14 cellular contexts compared by ENCODE assay signal in the genomic region with DNA sequence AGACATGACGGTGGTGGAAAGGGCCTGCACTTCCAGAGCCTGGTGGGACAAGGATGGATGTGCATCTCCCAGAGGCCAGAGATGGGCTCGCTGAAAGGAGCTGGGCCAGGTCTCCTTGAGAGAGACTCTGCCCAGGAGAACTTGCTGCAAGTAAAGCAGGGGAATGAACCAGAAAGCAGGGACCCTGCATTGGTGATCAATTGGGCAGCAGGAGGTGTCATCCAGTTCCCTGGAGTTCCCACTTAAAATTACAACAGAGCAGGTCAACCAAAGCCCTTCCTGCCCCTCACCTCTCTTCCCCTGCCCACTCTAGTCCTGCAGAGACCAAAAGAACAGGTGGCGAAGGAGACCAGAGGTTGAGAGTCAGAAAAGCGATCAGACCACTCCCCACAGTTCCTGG.
A peak's percentile ranks its signal among the peaks of the same experiment; 100 is the strongest.
DNase-seq lines count a peak whose midpoint lies in the region; ATAC-seq and TF ChIP-seq lines count a peak whose summit lies in the region.
"Had no signal": no experiment of that assay in that cellular context is flagged by ENCODE, and none has a peak within 500 bp of the region (broad histone marks: within the 10 kb centered on the region; RNA-seq: fewer than 3 reads in every experiment).

No MANE protein-coding gene starts in this region.

- intact Hi-C loops in natural killer cell (cut with micrococcal nuclease) = no loop called here

- H3K27me3 ChIP-seq in BLaER1 (no peaks in the 10 kb centered on the region), GM23338 (ENCODE audit: insufficient read depth) (no peaks in the 10 kb centered on the region)
- H3K27me3 ChIP-seq in CD8-positive, alpha-beta memory T cell (ENCODE audit: insufficient read depth, low read length, poor library complexity, severe bottlenecking) = no peaks in the 10 kb centered on the region
- H3K27me3 ChIP-seq: vagina had no signal

- H3K79me2 ChIP-seq in GM23338 (replicated peaks; ENCODE audit: insufficient read depth) = no peaks in the 10 kb centered on the region

- H3K4me3 Mint-ChIP-seq in CD8-positive, alpha-beta memory T cell = peak overlapping the region in 3 of 7 donors; percentile 24 to 49 (median 37)
- H3K4me3 Mint-ChIP-seq in activated naive CD8-positive, alpha-beta T cell treated with anti-CD3 and anti-CD28 coated beads for 36 hours = no peak overlapping the region
- H3K4me3 Mint-ChIP-seq in natural killer cell (peak overlapping the region; percentile 21), GM23338 (no peak overlapping the region)
- H3K4me3 Mint-ChIP-seq: nephron progenitor cell had no signal

- no peaks in the 10 kb centered on the region for H3K36me3 ChIP-seq in BLaER1
- H3K36me3 ChIP-seq in CD8-positive, alpha-beta memory T cell (ENCODE audit: insufficient read depth, low read length) = no peaks in the 10 kb centered on the region
- H3K36me3 ChIP-seq in GM23338 (ENCODE audit: insufficient read depth) = no peaks in the 10 kb centered on the region
- H3K36me3 ChIP-seq: vagina had no signal

- no peak for DNase-seq in CD8-positive, alpha-beta memory T cell
- no peak for DNase-seq in activated naive CD8-positive, alpha-beta T cell treated with anti-CD3 and anti-CD28 coated beads for 36 hours
- DNase-seq in natural killer cell (no peak), NCI-H2081 (lab: John Stamatoyannopoulos, UW) (no peak), GM23338 (ENCODE audit: low spot score) (no peak)
- DNase-seq: H7, NCI-H1092, nephron progenitor cell, retina had no signal

- no peaks in the 10 kb centered on the region for H3K9me3 Mint-ChIP-seq in CD8-positive, alpha-beta memory T cell
- peaks cover 1% of the 10 kb centered on the region for H3K9me3 Mint-ChIP-seq in activated naive CD8-positive, alpha-beta T cell treated with anti-CD3 and anti-CD28 coated beads for 36 hours
- no peaks in the 10 kb centered on the region for H3K9me3 Mint-ChIP-seq in natural killer cell
- H3K9me3 Mint-ChIP-seq in GM23338 = no peaks in the 10 kb centered on the region
- H3K9me3 Mint-ChIP-seq: IgD-negative memory B cell, nephron progenitor cell had no signal

- H3K4me3 ChIP-seq in BLaER1 = no peak overlapping the region
- no peak overlapping the region for H3K4me3 ChIP-seq in CD8-positive, alpha-beta memory T cell (ENCODE audit: low read length)
- no peak overlapping the region for H3K4me3 ChIP-seq in GM23338
- H3K4me3 ChIP-seq: vagina had no signal

- H3K4me2 ChIP-seq in BLaER1 = peak overlapping the region; percentile 68
- no peak overlapping the region for H3K4me2 ChIP-seq in GM23338

- no peaks in the 10 kb centered on the region for H4K20me1 ChIP-seq in BLaER1
- H4K20me1 ChIP-seq in GM23338 (replicated peaks; ENCODE audit: insufficient read depth) = no peaks in the 10 kb centered on the region

- H3K9me2 ChIP-seq in GM23338 (ENCODE audit: insufficient read depth) = no peaks in the 10 kb centered on the region

- POLR2A ChIA-PET in CD8-positive, alpha-beta memory T cell (lab: Charles Lee) = interaction anchor here (0.8 to 1.6 kb wide), 2 partner anchors 17 to 90 kb away, joined by 3 to 5 read pairs; no protein-coding TSS in a partner anchor

- TF ChIP-seq CTCF in natural killer cell (IDR thresholded peaks at IDR 0.05) = no peak
- no peak for TF ChIP-seq CTCF in GM23338 (conservative IDR thresholded peaks at IDR 0.05; ENCODE audit: low read depth in 2 of 2)

- no peak overlapping the region for H3K9ac ChIP-seq in BLaER1

- H3K27ac Mint-ChIP-seq in CD8-positive, alpha-beta memory T cell = peak overlapping the region in 7 of 8 donors; percentile 26 to 97 (median 90)
- H3K27ac Mint-ChIP-seq in activated naive CD8-positive, alpha-beta T cell treated with anti-CD3 and anti-CD28 coated beads for 36 hours = peak overlapping the region; percentile 97
- peak overlapping the region; percentile 79 to 86 for H3K27ac Mint-ChIP-seq in natural killer cell
- no peak overlapping the region for H3K27ac Mint-ChIP-seq in GM23338
- H3K27ac Mint-ChIP-seq: nephron progenitor cell had no signal

- H2AFZ ChIP-seq in GM23338 = no peak overlapping the region

- 0 out of 2 replicates have a peak, but pooled peaks cover 8% of the 10 kb centered on the region for H3K9me3 ChIP-seq in BLaER1
- H3K9me3 ChIP-seq in CD8-positive, alpha-beta memory T cell (ENCODE audit: low read length) = no peaks in the 10 kb centered on the region
- H3K9me3 ChIP-seq: vagina had no signal

- H3K36me3 Mint-ChIP-seq in CD8-positive, alpha-beta memory T cell = no peaks in the 10 kb centered on the region
- peaks cover 4% of the 10 kb centered on the region for H3K36me3 Mint-ChIP-seq in activated naive CD8-positive, alpha-beta T cell treated with anti-CD3 and anti-CD28 coated beads for 36 hours
- H3K36me3 Mint-ChIP-seq in natural killer cell (no peaks in the 10 kb centered on the region), GM23338 (ENCODE audit: low read depth) (no peaks in the 10 kb centered on the region)

- peaks cover 38% of the 10 kb centered on the region for H3K4me1 ChIP-seq in BLaER1
- peaks cover 24% of the 10 kb centered on the region for H3K4me1 ChIP-seq in CD8-positive, alpha-beta memory T cell (ENCODE audit: insufficient read depth, low read length)
- H3K4me1 ChIP-seq in GM23338 (ENCODE audit: insufficient read depth) = no peaks in the 10 kb centered on the region
- H3K4me1 ChIP-seq: vagina had no signal

- CTCF ChIA-PET in CD8-positive, alpha-beta memory T cell (lab: Charles Lee) = interaction anchor here (0.5 to 1.6 kb wide), 2 partner anchors 71 to 91 kb away, joined by 3 to 9 read pairs; no protein-coding TSS in a partner anchor

- no peaks in the 10 kb centered on the region for H3F3A ChIP-seq in GM23338 (replicated peaks; ENCODE audit: low read depth)

- H3K4me1 Mint-ChIP-seq in CD8-positive, alpha-beta memory T cell = peaks cover 18 to 29% (median 24%) of the 10 kb centered on the region in 3 donors
- peaks cover 38% of the 10 kb centered on the region for H3K4me1 Mint-ChIP-seq in activated naive CD8-positive, alpha-beta T cell treated with anti-CD3 and anti-CD28 coated beads for 36 hours
- H3K4me1 Mint-ChIP-seq in natural killer cell (peaks cover 15 to 18% of the 10 kb centered on the region in 2 donors), GM23338 (peaks cover 3% of the 10 kb centered on the region; the same call in 1 of the 3 replicates)
- H3K4me1 Mint-ChIP-seq: nephron progenitor cell had no signal

- ATAC-seq in natural killer cell (no peak), HG03521 (IDR thresholded peaks at IDR 0.05; ENCODE audit: unreplicated experiment) (no peak), GM23338 (no peak), GM18909 (IDR thresholded peaks at IDR 0.05; ENCODE audit: poor library complexity, unreplicated experiment) (no peak)

- H3K27me3 Mint-ChIP-seq in CD8-positive, alpha-beta memory T cell = no peaks in the 10 kb centered on the region
- no peaks in the 10 kb centered on the region for H3K27me3 Mint-ChIP-seq in activated naive CD8-positive, alpha-beta T cell treated with anti-CD3 and anti-CD28 coated beads for 36 hours
- no peaks in the 10 kb centered on the region for H3K27me3 Mint-ChIP-seq in natural killer cell (ENCODE audit: low read depth in 2 of 2)
- H3K27me3 Mint-ChIP-seq in GM23338 (ENCODE audit: insufficient read depth, low read depth, poor library complexity) = no peaks in the 10 kb centered on the region
- H3K27me3 Mint-ChIP-seq: IgD-negative memory B cell had no signal

- H3K27ac ChIP-seq in BLaER1 (peak overlapping the region; percentile 71), GM23338 (ENCODE audit: low read depth) (no peak overlapping the region)
- no peak overlapping the region for H3K27ac ChIP-seq in CD8-positive, alpha-beta memory T cell (ENCODE audit: low read depth, low read length)
- H3K27ac ChIP-seq: vagina had no signal

TF ChIP-seq in GM23338, 12 proteins besides CTCF, POLR2A, EP300 and RAD21 (continues in another document):
- TF ChIP-seq EZH2 (IDR thresholded peaks at IDR 0.05; ENCODE audit: low read depth, unreplicated experiment) = no peak
- no peak for TF ChIP-seq CREB1 (CRISPR knock-in tag; IDR thresholded peaks at IDR 0.05; ENCODE audit: low read depth)
- no peak for TF ChIP-seq ZNF114 (CRISPR knock-in tag; IDR thresholded peaks at IDR 0.05)
